In the genomic region with DNA sequence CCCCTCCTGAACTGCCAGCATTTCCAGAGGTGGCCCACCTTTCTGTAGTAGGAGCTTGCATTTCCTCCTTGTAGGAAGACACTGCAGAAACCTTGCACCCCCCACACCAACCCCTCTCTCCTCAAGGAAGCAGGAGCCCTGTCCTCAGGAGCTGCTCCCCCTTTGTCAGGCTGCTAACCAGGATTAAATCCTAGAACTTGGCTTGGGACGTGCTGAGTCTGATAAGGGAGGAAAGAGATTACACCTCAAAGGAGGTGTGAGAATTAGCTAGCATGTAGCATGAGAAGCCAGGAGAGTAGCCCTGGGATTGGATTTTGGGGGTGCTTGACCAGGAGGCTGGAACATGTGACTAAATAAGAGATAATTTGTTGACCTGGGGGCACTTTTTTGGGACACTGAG, we compare ENCODE assay signal across 21 cellular contexts.
"Had no signal": no experiment of that assay in that cellular context is flagged by ENCODE, and none has a peak within 500 bp of the region (broad histone marks: within the 10 kb centered on the region; RNA-seq: fewer than 3 reads in every experiment).

No MANE protein-coding gene starts in this region.

- H3K4me1 ChIP-seq: esophagus muscularis mucosa, foreskin keratinocyte, gastrocnemius medialis, heart right ventricle, left lung, lower lobe of right lung had no signal

- H3K27ac ChIP-seq: esophagus muscularis mucosa, foreskin keratinocyte, gastrocnemius medialis, heart right ventricle, left lung, lower lobe of right lung had no signal

- FAIRE-seq: colon, endothelial cell of umbilical vein, islet of Langerhans, keratinocyte had no signal

- H3K4me3 Mint-ChIP-seq: dendritic cell treated with granulocyte-macrophage colony-stimulating factor and Interleukin-4, amounts not matched to agents 40 ng/mL and 50 ng/mL, for 4 days; effector memory CD8-positive, alpha-beta T cell; memory B cell; naive B cell had no signal

- H3K36me3 ChIP-seq: esophagus muscularis mucosa, gastrocnemius medialis, heart right ventricle, left lung, lower lobe of right lung had no signal

- H3K27me3 ChIP-seq: esophagus muscularis mucosa, gastrocnemius medialis, left lung had no signal

- H3K36me3 Mint-ChIP-seq: memory B cell, naive B cell had no signal

- H3K27ac Mint-ChIP-seq: dendritic cell treated with granulocyte-macrophage colony-stimulating factor and Interleukin-4, amounts not matched to agents 40 ng/mL and 50 ng/mL, for 4 days; effector memory CD8-positive, alpha-beta T cell; memory B cell; naive B cell had no signal

- H3K4me3 ChIP-seq: esophagus muscularis mucosa, gastrocnemius medialis, heart right ventricle, left lung, lower lobe of right lung had no signal

- H3K9me3 ChIP-seq: esophagus muscularis mucosa, gastrocnemius medialis, heart right ventricle, left lung, lower lobe of right lung had no signal

- H3K4me1 Mint-ChIP-seq: memory B cell, naive B cell had no signal

- ATAC-seq: effector memory CD8-positive, alpha-beta T cell; foreskin keratinocyte; gastrocnemius medialis; heart right ventricle; left cardiac atrium; left lung; left ventricle myocardium superior; lower lobe of right lung had no signal

- DNase-seq: cortex of kidney; effector CD8-positive, alpha-beta T cell; effector memory CD8-positive, alpha-beta T cell; foreskin keratinocyte; gastrocnemius medialis; glutamatergic neuron; heart right ventricle; hippocampal formation; left cardiac atrium; left lung; left ventricle myocardium superior; lower lobe of right lung; midbrain; naive B cell had no signal

- H3K9me3 Mint-ChIP-seq: dendritic cell treated with granulocyte-macrophage colony-stimulating factor and Interleukin-4, amounts not matched to agents 40 ng/mL and 50 ng/mL, for 4 days; effector memory CD8-positive, alpha-beta T cell had no signal
